In genomic region chr17:68601565-68602266, GRCh38 we compare ENCODE assay signal across 10 cellular contexts. TPM values are rescaled to one million over a fixed set of nuclear protein-coding genes. Genes with fewer than 3 reads are reported as not detected.
DNase-seq lines count a peak whose midpoint lies in the region; ATAC-seq and TF ChIP-seq lines count a peak whose summit lies in the region.
"Had no signal": no experiment of that assay in that cellular context is flagged by ENCODE, and none has a peak within 500 bp of the region (broad histone marks: within the 10 kb centered on the region; RNA-seq: fewer than 3 reads in every experiment).

No MANE protein-coding gene starts in this region.

- no peak for TF ChIP-seq POLR2A in stomach (IDR thresholded peaks at IDR 0.05)

- no peak for ATAC-seq in central memory CD8-positive, alpha-beta T cell (replicated peaks; ENCODE audit: extremely low read depth, poor library complexity, severe bottlenecking)

- H3K4me3 ChIP-seq in HUES48 (ENCODE audit: low read depth, low read length), result peak overlapping the region; percentile 73
- peak overlapping the region in 1 of 3 donors; percentile 96 for H3K4me3 ChIP-seq in liver (ENCODE audit: low read depth in 1 of 3, low read length in 3 of 3)
- peak overlapping the region; percentile 60 to 82 (median 64) for H3K4me3 ChIP-seq in stomach

- H3K9me3 Mint-ChIP-seq in central memory CD8-positive, alpha-beta T cell, result no peaks in the 10 kb centered on the region

- no peak for TF ChIP-seq EP300 in stomach (IDR thresholded peaks at IDR 0.05)

- TF ChIP-seq CTCF in liver (IDR thresholded peaks at IDR 0.05; ENCODE audit: low read depth, low read length, missing input control), result no peak
- no peak for TF ChIP-seq CTCF in stomach (IDR thresholded peaks at IDR 0.05)
- TF ChIP-seq CTCF in GM10248 (IDR thresholded peaks at IDR 0.05; ENCODE audit: control extremely low read depth, extremely low read depth, low read depth, missing control alignments), result no peak

- H3K4me1 ChIP-seq in HUES48 (ENCODE audit: control insufficient read depth, insufficient read depth, low read length) (peaks cover 40% of the 10 kb centered on the region), liver (ENCODE audit: control insufficient read depth in 4 of 4, insufficient read depth in 4 of 4, low read length in 3 of 4) (peaks cover 4 to 35% (median 23%) of the 10 kb centered on the region in 4 donors), stomach (peaks cover 23 to 53% (median 36%) of the 10 kb centered on the region in 4 donors)

- H3K27ac Mint-ChIP-seq in central memory CD8-positive, alpha-beta T cell (ENCODE audit: low read depth), result no peak overlapping the region

- no peak for TF ChIP-seq RAD21 in liver (IDR thresholded peaks at IDR 0.05)

- H3K9me3 ChIP-seq in HUES48 (ENCODE audit: control insufficient read depth, insufficient read depth, low read length) (no peaks in the 10 kb centered on the region), liver (ENCODE audit: control insufficient read depth in 4 of 4, low read length in 3 of 4) (no peaks in the 10 kb centered on the region), stomach (no peaks in the 10 kb centered on the region)

- H3K27me3 Mint-ChIP-seq in central memory CD8-positive, alpha-beta T cell, result peaks cover 87% of the 10 kb centered on the region

- peak overlapping the region; percentile 32 for H3K4me3 Mint-ChIP-seq in central memory CD8-positive, alpha-beta T cell

- H3K36me3 ChIP-seq in HUES48 (ENCODE audit: control insufficient read depth, insufficient read depth, low read length) (peaks cover 4% of the 10 kb centered on the region; the same call in 1 of the 2 replicates), liver (ENCODE audit: control insufficient read depth in 4 of 4, insufficient read depth in 3 of 4, low read depth in 1 of 4, low read length in 3 of 4) (no peaks in the 10 kb centered on the region), stomach (no peaks in the 10 kb centered on the region)

- POLR2A ChIA-PET in GM10248 (lab: Yijun Ruan, JAX), result no interaction called here

- CTCF ChIA-PET in GM10248 (lab: Yijun Ruan, JAX), result interaction anchor here (1.1 kb wide), 1 partner anchor 12 kb away, joined by 3 read pairs; no protein-coding TSS in a partner anchor

- H3K36me3 Mint-ChIP-seq in central memory CD8-positive, alpha-beta T cell (ENCODE audit: insufficient read depth), result peaks cover 5% of the 10 kb centered on the region

- peaks cover 5% of the 10 kb centered on the region for H3K4me1 Mint-ChIP-seq in central memory CD8-positive, alpha-beta T cell

- H3K9ac ChIP-seq in HUES48 (ENCODE audit: low read depth, low read length), result no peak overlapping the region
- peak overlapping the region in 1 of 2 donors; percentile 33 for H3K9ac ChIP-seq in liver (ENCODE audit: low read depth in 1 of 2, low read length in 2 of 2)

- DNase-seq in central memory CD8-positive, alpha-beta T cell (ENCODE audit: low spot score in 2 of 2), result no peak
- DNase-seq in stomach (no peak), NCI-H524 (lab: John Stamatoyannopoulos, UW) (no peak), GM10248 (ENCODE audit: extremely low spot score) (no peak), RKO (ENCODE audit: low spot score) (no peak)
- no peak for DNase-seq in activated CD4-positive, alpha-beta T cell treated with anti-CD3 and anti-CD28 coated beads for 48 hours
- DNase-seq: activated effector memory CD4-positive, alpha-beta T cell treated with Interleukin-2 at 50 U/mL for 16 hours had no signal

- 32% methylated on average over 6 of the region's 6 CpGs for whole genome bisulfite sequencing in liver
- WGBS in stomach, 5 donors, result 17 to 42% (median 32%) methylated on average over 6 of the region's 6 CpGs

- H3K27me3 ChIP-seq in HUES48 (ENCODE audit: control insufficient read depth, insufficient read depth, low read length), result peaks cover 30% of the 10 kb centered on the region
- H3K27me3 ChIP-seq in liver (ENCODE audit: control insufficient read depth in 4 of 4, insufficient read depth in 4 of 4, low read length in 3 of 4), result no peaks in the 10 kb centered on the region
- peaks cover 0 to 28% (median 16%) of the 10 kb centered on the region in 3 donors for H3K27me3 ChIP-seq in stomach

- intact Hi-C loops in stomach (cut with DNase I; ENCODE audit: low total_unique reads), result no loop called here

- H3K27ac ChIP-seq in HUES48 (ENCODE audit: low read depth, low read length), result no peak overlapping the region
- H3K27ac ChIP-seq in liver (ENCODE audit: low read depth in 1 of 2, low read length in 2 of 2), result peak overlapping the region; percentile 81 to 89
- peak overlapping the region; percentile 83 to 92 (median 87) for H3K27ac ChIP-seq in stomach

TF ChIP-seq in liver, 16 proteins besides CTCF, POLR2A, EP300 and RAD21:
- TF ChIP-seq TAF1 (conservative IDR thresholded peaks at IDR 0.05), result no peak
- TF ChIP-seq SP1 (IDR thresholded peaks at IDR 0.05), result no peak
- no peak for TF ChIP-seq FOXA1 (IDR thresholded peaks at IDR 0.05)
- no peak for TF ChIP-seq FOXA2 (IDR thresholded peaks at IDR 0.05)
- TF ChIP-seq EGR1 (IDR thresholded peaks at IDR 0.05; ENCODE audit: low read depth in 2 of 2), result no peak
- no peak for TF ChIP-seq HNF4A (conservative IDR thresholded peaks at IDR 0.05)
- TF ChIP-seq MAX (IDR thresholded peaks at IDR 0.05), result no peak
- no peak for TF ChIP-seq YY1 (IDR thresholded peaks at IDR 0.05)
- no peak for TF ChIP-seq GABPA (IDR thresholded peaks at IDR 0.05 in 1 of 2, conservative IDR thresholded peaks at IDR 0.05 in 1 of 2)
- no peak for TF ChIP-seq ATF3 (IDR thresholded peaks at IDR 0.05)
- TF ChIP-seq NR2F2 (IDR thresholded peaks at IDR 0.05), result no peak
- TF ChIP-seq HNF4G (IDR thresholded peaks at IDR 0.05), result no peak
- no peak for TF ChIP-seq ZBTB33 (IDR thresholded peaks at IDR 0.05)
- no peak for TF ChIP-seq RXRA (IDR thresholded peaks at IDR 0.05)
- TF ChIP-seq JUND (IDR thresholded peaks at IDR 0.05), result no peak
- no peak for TF ChIP-seq REST (IDR thresholded peaks at IDR 0.05)

RNA-seq across cellular contexts. Expression of gene FAM20A, which starts 0.5 kb away (rescaled TPM):
- total RNA-seq in liver (10 to 100 TPM; 14.9 to 72.0 TPM), stomach (10 to 100 TPM in 4 of 5 donors, not detected in 1; 13.8 to 81.3 (median 43.1) TPM)
- polyA plus RNA-seq in liver (10 to 100 TPM; 54.4 to 62.8 TPM), stomach (10 to 100 TPM; 11.4 to 17.0 (median 13.1) TPM)
- total RNA-seq: pulmonary artery endothelial cell had no signal
